Comparison of ENCODE assay signal across 8 cellular contexts in the genomic region with DNA sequence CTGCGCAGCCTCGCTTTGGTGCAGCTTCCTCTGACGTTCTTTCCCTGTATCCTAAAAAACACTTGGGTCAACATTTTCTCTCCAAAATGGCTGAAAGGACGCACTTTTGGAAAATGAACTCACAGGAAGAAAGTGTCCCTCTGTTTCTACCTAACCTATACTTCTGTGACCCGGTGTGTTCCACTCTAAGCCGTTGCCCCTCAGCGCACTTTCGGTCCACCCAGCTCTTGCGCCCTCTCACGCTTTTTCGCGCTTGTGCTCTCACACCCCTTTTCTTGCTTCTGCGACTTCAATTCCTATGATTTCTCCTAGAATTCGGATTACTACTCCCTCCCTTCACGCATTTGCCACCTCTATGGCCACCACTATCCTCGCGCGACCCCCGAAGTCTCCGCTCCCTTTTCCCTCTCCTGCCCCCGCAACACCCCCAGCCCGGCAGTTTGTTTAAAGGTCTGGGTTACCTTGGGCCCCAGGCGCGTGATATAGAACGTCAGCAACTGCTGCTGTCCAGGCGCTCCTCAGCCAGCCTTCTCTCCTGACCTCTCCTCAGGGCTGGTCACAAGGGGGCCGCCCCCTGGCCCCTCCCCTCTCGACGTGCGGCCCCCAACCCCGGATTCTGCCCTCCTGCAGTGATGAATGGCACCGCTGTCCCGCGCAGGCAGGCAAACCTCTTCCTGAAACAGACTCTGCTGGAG. TPM values are rescaled to one million over a fixed set of nuclear protein-coding genes. Genes with fewer than 3 reads are reported as not detected.
DNase-seq lines count a peak whose midpoint lies in the region; ATAC-seq and TF ChIP-seq lines count a peak whose summit lies in the region.

A gene (minus strand): TSS at position 534 of the 695 bp plus-strand sequence. CDS start 909 bp downstream, outside the sequence.

- TF ChIP-seq POLR2A in gastrocnemius medialis (IDR thresholded peaks at IDR 0.05) = no peak

- H3K4me3 ChIP-seq in iPS-15b (ENCODE audit: low read depth, low read length) (peak within 1 kb of the TSS; percentile 70), gastrocnemius medialis (peak within 1 kb of the TSS; percentile 71 to 79 (median 76))

- TF ChIP-seq CTCF in AG09319 (IDR thresholded peaks at IDR 0.05; ENCODE audit: low read depth, low read length) = no peak; the same call in 1 of the 2 replicates
- no peak for TF ChIP-seq CTCF in brain (conservative IDR thresholded peaks at IDR 0.05)
- peak in 1 of 5 experiments; percentile 18 for TF ChIP-seq CTCF in gastrocnemius medialis (IDR thresholded peaks at IDR 0.05 in 4 of 5, conservative IDR thresholded peaks at IDR 0.05 in 1 of 5)

- peaks cover 35% of the 10 kb centered on the region for H3K4me1 Mint-ChIP-seq in brain

- H3K9ac ChIP-seq in iPS-15b (ENCODE audit: low read depth, low read length) = peak within 1 kb of the TSS; percentile 54

- no peaks in the 10 kb centered on the region for H3K36me3 Mint-ChIP-seq in brain

- H3K4me1 ChIP-seq in iPS-15b (ENCODE audit: control insufficient read depth, insufficient read depth, low read length) = no peaks in the 10 kb centered on the region
- H3K4me1 ChIP-seq in gastrocnemius medialis = no peaks in the 10 kb centered on the region

- peaks cover 0 to 7% (median 0%) of the 10 kb centered on the region in 5 experiments for H3K9me3 Mint-ChIP-seq in brain

- H3K36me3 ChIP-seq in iPS-15b (ENCODE audit: control insufficient read depth, insufficient read depth, low read length) (no peaks in the 10 kb centered on the region), gastrocnemius medialis (no peaks in the 10 kb centered on the region)

- H3K27me3 Mint-ChIP-seq in brain = peaks cover 6% of the 10 kb centered on the region

- H3K27me3 ChIP-seq in iPS-15b (ENCODE audit: control insufficient read depth, insufficient read depth, low read length) (no peaks in the 10 kb centered on the region), gastrocnemius medialis (no peaks in the 10 kb centered on the region)

- peak within 1 kb of the TSS; percentile 77 to 85 (median 84) for H3K27ac ChIP-seq in gastrocnemius medialis

- peak within 1 kb of the TSS; percentile 88 to 96 (median 92) for H3K4me3 Mint-ChIP-seq in brain

- intact Hi-C loops in gastrocnemius medialis (cut with DNase I; ENCODE audit: low total_unique reads) = no loop called here

- DNase-seq in AG09319 (ENCODE audit: extremely low read depth, low read depth) (peak; percentile 27), RPMI7951 (ENCODE audit: low read depth) (peak; percentile 10), gastrocnemius medialis (peak in 1 of 2 donors; percentile 11), HPDE6-E6E7 (ENCODE audit: extremely low spot score) (no peak)

- peak within 1 kb of the TSS; percentile 97 to 99 (median 99) for H3K27ac Mint-ChIP-seq in brain

- in situ Hi-C loops in gastrocnemius medialis (cut with MboI; ENCODE audit: low sequenced_read_pairs in 4 of 4) = loop anchor here in 1 of 4 donors (25.0 kb wide), 1 partner anchor 223 kb away; a partner anchor contains a TSS

- no peaks in the 10 kb centered on the region for H3K9me3 ChIP-seq in iPS-15b (ENCODE audit: control insufficient read depth, insufficient read depth, low read length)
- H3K9me3 ChIP-seq in gastrocnemius medialis = no peaks in the 10 kb centered on the region

- ATAC-seq in GM18511 (IDR thresholded peaks at IDR 0.05; ENCODE audit: unreplicated experiment) (peak; percentile 66), HG03025 (IDR thresholded peaks at IDR 0.05; ENCODE audit: low FRiP score, unreplicated experiment) (peak; percentile 43), gastrocnemius medialis (peak; percentile 39 to 45)

RNA-seq across cellular contexts. Expression of the gene that starts here (rescaled TPM):
- total RNA-seq in RPMI7951 (2014; rRNA removed; shearing (Covaris generic)) = 0.49 and 1.1 TPM in 2 replicates
- polyA plus RNA-seq in brain (ENCODE audit: insufficient read depth, low read depth, low replicate concordance) = 1.1 TPM
- total RNA-seq in gastrocnemius medialis = 1 to 10 TPM in 1 of 4 donors, under 1 TPM in 3; 0.09 to 1.2 (median 0.57) TPM
